In genomic region chr2:171281116-171281515, GRCh38 we compare ENCODE assay signal across 16 cellular contexts.
DNase-seq lines count a peak whose midpoint lies in the region; ATAC-seq and TF ChIP-seq lines count a peak whose summit lies in the region.
"Had no signal": no experiment of that assay in that cellular context is flagged by ENCODE, and none has a peak within 500 bp of the region (broad histone marks: within the 10 kb centered on the region; RNA-seq: fewer than 3 reads in every experiment).

No MANE protein-coding gene starts in this region.

- no peak for ATAC-seq in GM19397 (IDR thresholded peaks at IDR 0.05; ENCODE audit: unreplicated experiment)
- ATAC-seq: A549 had no signal

- H3K9me3 ChIP-seq in MM.1S (replicated peaks; ENCODE audit: insufficient read depth, low read length), result no peaks in the 10 kb centered on the region
- H3K9me3 ChIP-seq: A549, MG63, SJSA1 had no signal

- no peak overlapping the region for H3K27ac ChIP-seq in MM.1S (ENCODE audit: low read length)
- H3K27ac ChIP-seq: A549, RWPE1, SJSA1 had no signal

- DNase-seq in NCI-H2081 (lab: John Stamatoyannopoulos, UW), result peak; percentile 9 to 37
- DNase-seq in NCI-H2081 treated with DMSO at 0.1 percent for 48 hours (lab: John Stamatoyannopoulos, UW), result no peak
- peak; percentile 85 for DNase-seq in NCI-H1694 treated with DMSO at 0.1 percent for 48 hours (lab: John Stamatoyannopoulos, UW)
- peak; percentile 93 for DNase-seq in NCI-H82 (lab: John Stamatoyannopoulos, UW)
- peak; percentile 7 for DNase-seq in osteocyte (ENCODE audit: extremely low spot score, unreplicated experiment)
- DNase-seq in MM.1S, result no peak
- DNase-seq in globus pallidus (ENCODE audit: low spot score), result no peak
- DNase-seq: H9, Karpas-422, MG63, NCI-H510A, T-helper 2 cell had no signal

- no peaks in the 10 kb centered on the region for H3K27me3 Mint-ChIP-seq in osteocyte (ENCODE audit: unreplicated experiment)

- H3K4me3 ChIP-seq in MM.1S (ENCODE audit: low read length), result no peak overlapping the region
- H3K4me3 ChIP-seq: A549, MG63, SJSA1 had no signal

- peaks cover 4% of the 10 kb centered on the region for H3K4me1 Mint-ChIP-seq in osteocyte (ENCODE audit: unreplicated experiment)

- H3K9ac ChIP-seq in MM.1S (ENCODE audit: low read length), result no peak overlapping the region

- no peak for TF ChIP-seq CTCF in osteocyte (IDR thresholded peaks at IDR 0.05)
- TF ChIP-seq CTCF in MM.1S (IDR thresholded peaks at IDR 0.05; ENCODE audit: low read length), result no peak

- no peaks in the 10 kb centered on the region for H3K27me3 ChIP-seq in MM.1S (replicated peaks; ENCODE audit: insufficient read depth, low read length)
- H3K27me3 ChIP-seq: MG63, SJSA1 had no signal

- no peaks in the 10 kb centered on the region for H3F3A ChIP-seq in MM.1S (ENCODE audit: insufficient read depth, low read length)

- H3K9me2 ChIP-seq in MM.1S (replicated peaks; ENCODE audit: insufficient read depth, low read length), result no peaks in the 10 kb centered on the region

- no peak overlapping the region for H3K4me3 Mint-ChIP-seq in osteocyte (ENCODE audit: unreplicated experiment)
- H3K4me3 Mint-ChIP-seq: H9 had no signal

- no peak overlapping the region for H2AFZ ChIP-seq in MM.1S (ENCODE audit: low read length)

- no peaks in the 10 kb centered on the region for H3K79me2 ChIP-seq in MM.1S (ENCODE audit: low read length)

- H3K27ac Mint-ChIP-seq in osteocyte (ENCODE audit: unreplicated experiment), result no peak overlapping the region
- H3K27ac Mint-ChIP-seq: H9 had no signal

- H3K36me3 Mint-ChIP-seq in osteocyte (ENCODE audit: unreplicated experiment), result no peaks in the 10 kb centered on the region

- no peaks in the 10 kb centered on the region for H3K9me3 Mint-ChIP-seq in osteocyte (ENCODE audit: unreplicated experiment)

- no peaks in the 10 kb centered on the region for H3K4me1 ChIP-seq in MM.1S (ENCODE audit: low read length)
- H3K4me1 ChIP-seq: A549, SJSA1 had no signal

- H4K20me1 ChIP-seq in MM.1S (ENCODE audit: insufficient read depth, low read length), result no peaks in the 10 kb centered on the region

- H3K36me3 ChIP-seq in MM.1S (replicated peaks; ENCODE audit: insufficient read depth, low read length), result no peaks in the 10 kb centered on the region
- H3K36me3 ChIP-seq: MG63, SJSA1 had no signal

- H3K4me2 ChIP-seq in MM.1S (ENCODE audit: low read depth, low read length), result no peak overlapping the region
- H3K4me2 ChIP-seq: A549 had no signal

Comparison
In these comparisons a context has a peak if more than half of its experiments do, and no peak if none do; other contexts are left out.
1. DNase-seq: peak in NCI-H2081 (2 of 2), NCI-H1694 treated with DMSO at 0.1 percent for 48 hours (single experiment), NCI-H82 (single experiment) and osteocyte (single experiment); none in NCI-H2081 treated with DMSO at 0.1 percent for 48 hours (single experiment), MM.1S (single experiment) and globus pallidus (single experiment).